ENCODE assay signal across 26 cellular contexts in the genomic region with DNA sequence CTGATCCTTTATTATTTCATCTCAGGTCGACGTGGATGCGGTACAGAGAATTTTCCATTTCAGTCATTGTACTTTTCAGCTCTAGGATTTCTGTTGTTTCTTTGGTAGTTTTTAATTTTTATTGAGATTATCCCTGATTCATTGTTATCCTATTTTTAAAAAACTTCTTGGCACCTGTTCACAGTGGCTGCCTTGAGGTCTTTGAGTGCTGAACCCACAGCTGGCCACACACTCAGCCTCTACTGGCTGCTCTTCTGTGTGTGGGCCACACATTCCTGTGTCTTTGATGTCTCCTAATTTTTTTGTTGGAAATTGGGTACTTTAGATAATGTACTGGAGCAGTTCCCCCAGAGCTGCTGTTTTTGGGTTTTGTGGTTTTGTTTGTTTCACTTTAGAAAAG. TPM values are rescaled to one million over a fixed set of nuclear protein-coding genes. Genes with fewer than 3 reads are reported as not detected.
"Had no signal": no experiment of that assay in that cellular context is flagged by ENCODE, and none has a peak within 500 bp of the region (broad histone marks: within the 10 kb centered on the region; RNA-seq: fewer than 3 reads in every experiment).

No MANE protein-coding gene starts in this region.

- H3K9me3 ChIP-seq: left ventricle myocardium inferior, pancreas, prostate gland, spleen, transverse colon, upper lobe of left lung, vagina had no signal

- H3K9me3 Mint-ChIP-seq: immature natural killer cell; naive thymus-derived CD4-positive, alpha-beta T cell; natural killer cell treated with Interleukin-12 subunit alpha and Interleukin-12 subunit beta and Interleukin-15 and Interleukin-18, amount 100 ng/mL, for 72 hours; neural crest cell; stimulated activated effector memory CD8-positive, alpha-beta T cell treated with anti-CD3 and anti-CD28 coated beads, Interleukin-12 subunit alpha, Interleukin-12 subunit beta, amount 100 ng/mL, for 72 hours; stimulated activated naive CD8-positive, alpha-beta T cell treated with anti-CD3 and anti-CD28 coated beads, Interleukin-15, Interleukin-2, amounts not matched to agents 100 ng/mL and 50 ng/mL, for 24 hours had no signal

- H3K27me3 ChIP-seq: pancreas, upper lobe of left lung, vagina had no signal

- H3K4me3 Mint-ChIP-seq: immature natural killer cell; mesothelial cell of epicardium; naive thymus-derived CD4-positive, alpha-beta T cell; natural killer cell treated with Interleukin-12 subunit alpha and Interleukin-12 subunit beta and Interleukin-15 and Interleukin-18, amount 100 ng/mL, for 72 hours; neural crest cell; stimulated activated effector memory CD8-positive, alpha-beta T cell treated with anti-CD3 and anti-CD28 coated beads, Interleukin-12 subunit alpha, Interleukin-12 subunit beta, amount 100 ng/mL, for 72 hours; stimulated activated naive CD8-positive, alpha-beta T cell treated with anti-CD3 and anti-CD28 coated beads, Interleukin-15, Interleukin-2, amounts not matched to agents 100 ng/mL and 50 ng/mL, for 24 hours had no signal

- H3K4me1 ChIP-seq: left ventricle myocardium inferior, pancreas, prostate gland, spleen, transverse colon, vagina had no signal

- H3K4me1 Mint-ChIP-seq: immature natural killer cell; neural crest cell; stimulated activated effector memory CD8-positive, alpha-beta T cell treated with anti-CD3 and anti-CD28 coated beads, Interleukin-12 subunit alpha, Interleukin-12 subunit beta, amount 100 ng/mL, for 72 hours had no signal

- H3K27ac ChIP-seq: left ventricle myocardium inferior, pancreas, prostate gland, transverse colon, vagina had no signal

- H3K27ac Mint-ChIP-seq: immature natural killer cell; mesothelial cell of epicardium; natural killer cell treated with Interleukin-12 subunit alpha and Interleukin-12 subunit beta and Interleukin-15 and Interleukin-18, amount 100 ng/mL, for 72 hours; stimulated activated effector memory CD8-positive, alpha-beta T cell treated with anti-CD3 and anti-CD28 coated beads, Interleukin-12 subunit alpha, Interleukin-12 subunit beta, amount 100 ng/mL, for 72 hours; stimulated activated naive CD8-positive, alpha-beta T cell treated with anti-CD3 and anti-CD28 coated beads, Interleukin-15, Interleukin-2, amounts not matched to agents 100 ng/mL and 50 ng/mL, for 24 hours had no signal

- H3K36me3 Mint-ChIP-seq: immature natural killer cell; mesothelial cell of epicardium; natural killer cell treated with Interleukin-12 subunit alpha and Interleukin-12 subunit beta and Interleukin-15 and Interleukin-18, amount 100 ng/mL, for 72 hours; stimulated activated effector memory CD8-positive, alpha-beta T cell treated with anti-CD3 and anti-CD28 coated beads, Interleukin-12 subunit alpha, Interleukin-12 subunit beta, amount 100 ng/mL, for 72 hours had no signal

- DNase-seq: hypothalamus; immature natural killer cell; kidney; left ventricle myocardium inferior; mesendoderm; naive thymus-derived CD4-positive, alpha-beta T cell; nucleus accumbens; pancreas; posterior cingulate gyrus; retina; right cardiac atrium; small intestine; spleen; stimulated activated CD4-positive, alpha-beta T cell treated with anti-CD3 and anti-CD28 coated beads, Interleukin-4, amount 100 ng/mL, for 24 hours; stimulated activated naive CD4-positive, alpha-beta T cell; transverse colon; upper lobe of left lung had no signal

- H3K36me3 ChIP-seq: left ventricle myocardium inferior, pancreas, prostate gland, transverse colon, upper lobe of left lung, vagina had no signal

- H3K4me3 ChIP-seq: left ventricle myocardium inferior, lung, pancreas, prostate gland, spleen, transverse colon, upper lobe of left lung, vagina had no signal

RNA-seq across cellular contexts. Expression of a gene that starts 37.7 kb away (rescaled TPM):
- total RNA-seq: natural killer cell treated with Interleukin-12 subunit alpha and Interleukin-12 subunit beta and Interleukin-15 and Interleukin-18, amount 100 ng/mL, for 72 hours; neural crest cell; osteoblast had no signal
- polyA plus RNA-seq: immature natural killer cell; naive thymus-derived CD4-positive, alpha-beta T cell had no signal
